In genomic region chr14:74985028-74985310, GRCh38 we compare ENCODE assay signal across 16 cellular contexts. TPM values are rescaled to one million over a fixed set of nuclear protein-coding genes. Genes with fewer than 3 reads are reported as not detected.
DNase-seq lines count a peak whose midpoint lies in the region; ATAC-seq, FAIRE-seq and TF ChIP-seq lines count a peak whose summit lies in the region.
"Had no signal": no experiment of that assay in that cellular context is flagged by ENCODE, and none has a peak within 500 bp of the region (broad histone marks: within the 10 kb centered on the region; RNA-seq: fewer than 3 reads in every experiment).

No MANE protein-coding gene starts in this region.

- H3K27me3 ChIP-seq in psoas muscle (ENCODE audit: insufficient read depth in 3 of 3, low read length in 2 of 3), result no peaks in the 10 kb centered on the region

- H3K4me1 ChIP-seq in psoas muscle, result peaks cover 36% of the 10 kb centered on the region

- H3K27me3 Mint-ChIP-seq in chondrocyte (ENCODE audit: low read depth), result no peaks in the 10 kb centered on the region

- WGBS in psoas muscle, 3 donors, result 67 to 78% (median 70%) methylated on average over 7 to 10 of the region's 10 CpGs

- H3K4me1 Mint-ChIP-seq in chondrocyte (ENCODE audit: low read depth), result peaks cover 59% of the 10 kb centered on the region

- H3K36me3 ChIP-seq in psoas muscle (ENCODE audit: insufficient read depth in 1 of 2, low read depth in 1 of 2), result no peaks in the 10 kb centered on the region

- no peaks in the 10 kb centered on the region for H3K9me3 ChIP-seq in psoas muscle
- H3K9me3 ChIP-seq: Caco-2 had no signal

- H3K4me3 ChIP-seq in psoas muscle, result no peak overlapping the region
- H3K4me3 ChIP-seq: K562 had no signal

- no peak for TF ChIP-seq CTCF in chondrocyte (IDR thresholded peaks at IDR 0.05)
- TF ChIP-seq CTCF in psoas muscle (IDR thresholded peaks at IDR 0.05), result no peak

- H3K27ac Mint-ChIP-seq in chondrocyte (ENCODE audit: unreplicated experiment), result no peak overlapping the region

- ATAC-seq in left ventricle myocardium superior (peak; percentile 60), psoas muscle (no peak), HG03565 (IDR thresholded peaks at IDR 0.05; ENCODE audit: unreplicated experiment) (no peak)
- ATAC-seq: K562 had no signal

- FAIRE-seq in frontal cortex (lab: Jason Lieb, UNC), result no peak
- FAIRE-seq: A204.1, K562 had no signal

- intact Hi-C loops in left ventricle myocardium superior (cut with micrococcal nuclease), result no loop called here
- intact Hi-C loops in psoas muscle (cut with DNase I), result no loop called here

- H3K36me3 Mint-ChIP-seq in chondrocyte (ENCODE audit: low read depth), result no peaks in the 10 kb centered on the region

- no peak overlapping the region for H3K4me3 Mint-ChIP-seq in chondrocyte (ENCODE audit: unreplicated experiment)

- peak; percentile 3 for DNase-seq in AG20443 (ENCODE audit: low spot score)
- peak; percentile 81 for DNase-seq in chondrocyte (ENCODE audit: low spot score)
- DNase-seq in left ventricle myocardium superior, result no peak
- no peak for DNase-seq in psoas muscle
- no peak for DNase-seq in activated CD4-positive, alpha-beta T cell treated with anti-CD3 and anti-CD28 coated beads, Interleukin-2, amount 50 U/mL, for 4 hours
- DNase-seq in frontal cortex (ENCODE audit: low spot score in 2 of 2), result no peak
- no peak for DNase-seq in T-helper 2 cell
- DNase-seq: Caco-2, DMS53, NCI-H1436, NCI-H226, NCI-H526 treated with DMSO at 0.1 percent for 48 hours had no signal

- peak overlapping the region; percentile 9 for H3K27ac ChIP-seq in psoas muscle
- H3K27ac ChIP-seq: HL-60 had no signal

- no peaks in the 10 kb centered on the region for H3K9me3 Mint-ChIP-seq in chondrocyte (ENCODE audit: low read depth)

RNA-seq across cellular contexts. Expression of gene EIF2B2, which starts 17.8 kb away (rescaled TPM):
- total RNA-seq in chondrocyte, result 35.7 to 38.4 TPM (median 37.1 TPM) in 3 replicates
- total RNA-seq in left ventricle myocardium superior, result 34.5 TPM
- total RNA-seq in psoas muscle, result 10 to 100 TPM; 44.5 to 68.9 (median 54.6) TPM
- 10 to 100 TPM; 64.4 to 91.9 (median 74.8) TPM for polyA plus RNA-seq in psoas muscle
- total RNA-seq in frontal cortex, result 26.5 TPM

RNA-seq across cellular contexts. Expression of gene PGF, which starts 29.6 kb away (rescaled TPM):
- total RNA-seq in chondrocyte (2.0 to 3.2 TPM (median 2.3 TPM) in 3 replicates), left ventricle myocardium superior (4.9 TPM), psoas muscle (1 to 10 TPM; 4.1 to 9.8 (median 8.1) TPM), frontal cortex (2.9 TPM)
- 1 to 10 TPM; 2.5 to 9.2 (median 2.6) TPM for polyA plus RNA-seq in psoas muscle

Comparison
In these comparisons a context has a peak if more than half of its experiments do, and no peak if none do; other contexts are left out.
1. DNase-seq: peak in AG20443 (single experiment) and chondrocyte (single experiment); none in left ventricle myocardium superior (single experiment), psoas muscle (0 of 2), activated CD4-positive, alpha-beta T cell treated with anti-CD3 and anti-CD28 coated beads, Interleukin-2, amount 50 U/mL, for 4 hours (0 of 2), frontal cortex (0 of 2) and T-helper 2 cell (0 of 5).